9 cellular contexts compared by ENCODE assay signal in genomic region chr22:37483594-37484114, GRCh38. TPM values are rescaled to one million over a fixed set of nuclear protein-coding genes. Genes with fewer than 3 reads are reported as not detected.
DNase-seq lines count a peak whose midpoint lies in the region; ATAC-seq, FAIRE-seq and TF ChIP-seq lines count a peak whose summit lies in the region.
"Had no signal": no experiment of that assay in that cellular context is flagged by ENCODE, and none has a peak within 500 bp of the region (broad histone marks: within the 10 kb centered on the region; RNA-seq: fewer than 3 reads in every experiment).

No MANE protein-coding gene starts in this region.

- H3K9me2 ChIP-seq in OCI-LY7 (ENCODE audit: insufficient read depth, low read length), result no peaks in the 10 kb centered on the region
- no peaks in the 10 kb centered on the region for H3K9me2 ChIP-seq in PC-9 (ENCODE audit: insufficient read depth)

- BruUV-seq in OCI-LY7 (replicated peaks; lab: Mats Ljungman, UMichigan) (no TSS peak), endothelial cell of umbilical vein (replicated peaks; lab: Mats Ljungman, UMichigan) (no TSS peak), PC-9 (replicated peaks; lab: Mats Ljungman, UMichigan) (no TSS peak)

- H3K4me2 ChIP-seq in OCI-LY7 (ENCODE audit: low read length) (peak overlapping the region; percentile 77), endothelial cell of umbilical vein (ENCODE audit: insufficient read depth, low read length) (peak overlapping the region; percentile 48), PC-9 (no peak overlapping the region)

- POLR2A ChIA-PET in OCI-LY7 (lab: Charles Lee) (no interaction called here), endothelial cell of umbilical vein (lab: Charles Lee) (interaction anchor here (0.7 kb wide), 1 partner anchor 29 kb away, joined by 3 read pairs; no protein-coding TSS in a partner anchor), PC-9 (lab: Charles Lee; ENCODE audit: unreplicated experiment) (no interaction called here)

- H3K9ac ChIP-seq in endothelial cell of umbilical vein (replicated peaks; ENCODE audit: extremely low read depth, insufficient read depth, low read length), result peak overlapping the region; percentile 44

- TF ChIP-seq CTCF in OCI-LY7 (conservative IDR thresholded peaks at IDR 0.05; ENCODE audit: low read length) (no peak), endothelial cell of umbilical vein (IDR thresholded peaks at IDR 0.05; ENCODE audit: extremely low read depth in 1 of 2, insufficient read depth in 1 of 2, low read depth in 1 of 2, low read length in 2 of 2) (no peak), gastrocnemius medialis (IDR thresholded peaks at IDR 0.05 in 4 of 5, conservative IDR thresholded peaks at IDR 0.05 in 1 of 5) (no peak), PC-9 (conservative IDR thresholded peaks at IDR 0.05) (no peak)

- peaks cover 17% of the 10 kb centered on the region; the same call in 1 of the 2 replicates for H3F3A ChIP-seq in PC-9 (ENCODE audit: insufficient read depth, low read depth)

- DNase-seq in DMS 273 (lab: John Stamatoyannopoulos, UW; ENCODE audit: unreplicated experiment) (peak; percentile 44), DMS 273 treated with DMSO at 0.1 percent for 48 hours (lab: John Stamatoyannopoulos, UW) (no peak), OCI-LY7 (ENCODE audit: low spot score) (no peak), endothelial cell of umbilical vein (ENCODE audit: low read depth, low spot score) (peak; percentile 71), gastrocnemius medialis (no peak), PC-9 (no peak), GM12892 (ENCODE audit: insufficient read length) (no peak), ecto neural progenitor cell (ENCODE audit: low spot score) (no peak)

- H2AFZ ChIP-seq in OCI-LY7 (ENCODE audit: low read length) (no peak overlapping the region), endothelial cell of umbilical vein (ENCODE audit: low read depth, low read length) (no peak overlapping the region), PC-9 (no peak overlapping the region)

- H3K9me3 ChIP-seq in OCI-LY7 (ENCODE audit: low read length), result no peaks in the 10 kb centered on the region
- no peaks in the 10 kb centered on the region for H3K9me3 ChIP-seq in endothelial cell of umbilical vein (replicated peaks; ENCODE audit: control insufficient read depth, insufficient read depth, low read length)
- H3K9me3 ChIP-seq in gastrocnemius medialis, result no peaks in the 10 kb centered on the region
- no peaks in the 10 kb centered on the region for H3K9me3 ChIP-seq in PC-9 (ENCODE audit: insufficient read depth, low read depth)

- H3K27me3 ChIP-seq in endothelial cell of umbilical vein (ENCODE audit: control insufficient read depth in 2 of 2, insufficient read depth in 2 of 2, low read length in 2 of 2), result no peaks in the 10 kb centered on the region
- H3K27me3 ChIP-seq in gastrocnemius medialis, result peaks cover 0 to 8% (median 3%) of the 10 kb centered on the region in 3 donors
- H3K27me3 ChIP-seq in PC-9 (ENCODE audit: insufficient read depth, low read depth), result no peaks in the 10 kb centered on the region

- in situ Hi-C loops in gastrocnemius medialis (cut with MboI; ENCODE audit: low sequenced_read_pairs in 4 of 4), result no loop called here

- TF ChIP-seq POLR2A in endothelial cell of umbilical vein (IDR thresholded peaks at IDR 0.05; ENCODE audit: low read depth, low read length) (no peak), gastrocnemius medialis (IDR thresholded peaks at IDR 0.05) (no peak), GM12892 (IDR thresholded peaks at IDR 0.05; ENCODE audit: low read depth, low read length) (no peak)

- peak overlapping the region; percentile 91 for H3K27ac ChIP-seq in OCI-LY7 (ENCODE audit: low read depth, low read length, poor library complexity, severe bottlenecking)
- H3K27ac ChIP-seq in endothelial cell of umbilical vein (ENCODE audit: insufficient read depth, low read depth, low read length), result peak overlapping the region; percentile 83
- peak overlapping the region; percentile 38 to 74 (median 67) for H3K27ac ChIP-seq in gastrocnemius medialis
- H3K27ac ChIP-seq in PC-9, result no peak overlapping the region
- H3K27ac ChIP-seq: 22Rv1 had no signal

- dilution Hi-C loops in endothelial cell of umbilical vein (cut with MboI; ENCODE audit: extremely low pct_ligation_motif_present, low sequenced_read_pairs), result no loop called here

- H4K20me1 ChIP-seq in OCI-LY7 (ENCODE audit: insufficient read depth, low read length), result 0 out of 2 replicates have a peak, but pooled peaks cover 5% of the 10 kb centered on the region
- H4K20me1 ChIP-seq in endothelial cell of umbilical vein (replicated peaks; ENCODE audit: control insufficient read depth, extremely low read depth, insufficient read depth, low read length), result no peaks in the 10 kb centered on the region
- H4K20me1 ChIP-seq in PC-9 (ENCODE audit: insufficient read depth), result no peaks in the 10 kb centered on the region

- intact Hi-C loops in OCI-LY7 (cut with micrococcal nuclease; ENCODE audit: unreplicated experiment), result no loop called here
- intact Hi-C loops in endothelial cell of umbilical vein (cut with micrococcal nuclease), result loop anchor here (2.0 kb wide), 2 partner anchors 35 to 77 kb away; partner anchors contain the start of genes CARD10 and CDC42EP1
- intact Hi-C loops in gastrocnemius medialis (cut with DNase I; ENCODE audit: low total_unique reads), result no loop called here
- intact Hi-C loops in PC-9 (cut with micrococcal nuclease; ENCODE audit: unreplicated experiment), result no loop called here

- peaks cover 67% of the 10 kb centered on the region for H3K4me1 ChIP-seq in OCI-LY7 (ENCODE audit: insufficient read depth, low read length, poor library complexity, severe bottlenecking)
- H3K4me1 ChIP-seq in endothelial cell of umbilical vein (ENCODE audit: control insufficient read depth, extremely low read depth, insufficient read depth, low read length), result peaks cover 34% of the 10 kb centered on the region
- peaks cover 5 to 16% of the 10 kb centered on the region in 2 donors for H3K4me1 ChIP-seq in gastrocnemius medialis
- H3K4me1 ChIP-seq in PC-9 (replicated peaks; ENCODE audit: insufficient read depth), result no peaks in the 10 kb centered on the region

- peaks cover 60% of the 10 kb centered on the region for H3K36me3 ChIP-seq in OCI-LY7 (ENCODE audit: insufficient read depth, low read length)
- peaks cover 0 to 15% of the 10 kb centered on the region in 2 experiments for H3K36me3 ChIP-seq in endothelial cell of umbilical vein (ENCODE audit: control insufficient read depth in 2 of 2, extremely low read depth in 1 of 2, insufficient read depth in 2 of 2, low read length in 2 of 2)
- H3K36me3 ChIP-seq in gastrocnemius medialis, result no peaks in the 10 kb centered on the region
- no peaks in the 10 kb centered on the region for H3K36me3 ChIP-seq in PC-9 (ENCODE audit: low read depth)

- peaks cover 67% of the 10 kb centered on the region for H3K79me2 ChIP-seq in OCI-LY7 (ENCODE audit: insufficient read depth, low read depth, low read length)
- peaks cover 66% of the 10 kb centered on the region for H3K79me2 ChIP-seq in endothelial cell of umbilical vein (ENCODE audit: control insufficient read depth, insufficient read depth, low read length)
- H3K79me2 ChIP-seq in PC-9 (ENCODE audit: low read depth), result no peaks in the 10 kb centered on the region

- H3K9me1 ChIP-seq in endothelial cell of umbilical vein (replicated peaks; ENCODE audit: control insufficient read depth, extremely low read depth, insufficient read depth, low read length), result no peaks in the 10 kb centered on the region

- peak in 1 of 2 donors; percentile 16 for ATAC-seq in gastrocnemius medialis

- FAIRE-seq in endothelial cell of umbilical vein (lab: Jason Lieb, UNC) (peak; percentile 86), GM12892 (lab: Jason Lieb, UNC) (no peak)

- CTCF ChIA-PET in OCI-LY7 (lab: Charles Lee; ENCODE audit: unreplicated experiment), result interaction anchor here (0.6 to 0.8 kb wide), 2 partner anchors 9 to 86 kb away, joined by 3 to 4 read pairs; no protein-coding TSS in a partner anchor
- CTCF ChIA-PET in endothelial cell of umbilical vein (lab: Charles Lee), result interaction anchor here (0.9 to 3.6 kb wide), 5 partner anchors 9 to 78 kb away, joined by 3 to 18 read pairs (median 3); no protein-coding TSS in a partner anchor
- CTCF ChIA-PET in PC-9 (lab: Charles Lee), result no interaction called here

- H3K4me3 ChIP-seq in OCI-LY7 (ENCODE audit: low read depth, low read length, poor library complexity, severe bottlenecking) (peak overlapping the region; percentile 80), endothelial cell of umbilical vein (replicated peaks in 1 of 3; ENCODE audit: insufficient read depth in 1 of 3, low read depth in 1 of 3, low read length in 3 of 3) (peak overlapping the region; percentile 3 to 81 (median 61)), gastrocnemius medialis (peak overlapping the region; percentile 33 to 53 (median 42)), PC-9 (no peak overlapping the region)

RNA-seq across cellular contexts. Expression of gene MFNG, which starts 2.5 kb away (rescaled TPM):
- total RNA-seq in OCI-LY7 (2014; rRNA removed; shearing (Covaris generic)), result 174 and 225 TPM in 2 replicates
- 215 and 235 TPM in 2 replicates for total RNA-seq in OCI-LY7 (2022)
- total RNA-seq in endothelial cell of umbilical vein, result 188 and 197 TPM in 2 replicates
- 257 and 379 TPM in 2 replicates for polyA plus RNA-seq in endothelial cell of umbilical vein
- polyA plus RNA-seq in endothelial cell of umbilical vein (2011; cell fraction: cytosol; rRNA removed), result 194 and 222 TPM in 2 replicates
- polyA plus RNA-seq in endothelial cell of umbilical vein (2011; cell fraction: nucleus; rRNA removed), result 127 and 141 TPM in 2 replicates
- 125 and 143 TPM in 2 replicates for polyA plus RNA-seq in endothelial cell of umbilical vein (2012)
- polyA minus RNA-seq in endothelial cell of umbilical vein, result 112 and 155 TPM in 2 replicates
- not detected for polyA minus RNA-seq in endothelial cell of umbilical vein (2011; cell fraction: cytosol; rRNA and poly(A)+ RNA removed)
- polyA minus RNA-seq in endothelial cell of umbilical vein (2011; cell fraction: nucleus; rRNA and poly(A)+ RNA removed), result 35.3 and 50.5 TPM in 2 replicates
- total RNA-seq in gastrocnemius medialis, result 1 to 10 TPM; 2.4 to 7.0 (median 5.2) TPM
- 26.0 and 28.1 TPM in 2 replicates for total RNA-seq in PC-9 (2021)
- polyA plus RNA-seq in GM12892 (2012; ENCODE audit: missing spikeins), result 30.7 TPM

RNA-seq across cellular contexts. Expression of gene CARD10, which starts 35.6 kb away (rescaled TPM):
- total RNA-seq in OCI-LY7 (2014; rRNA removed; shearing (Covaris generic)), result 3.3 and 4.0 TPM in 2 replicates
- 2.8 and 3.1 TPM in 2 replicates for total RNA-seq in OCI-LY7 (2022)
- total RNA-seq in endothelial cell of umbilical vein, result 39.5 and 40.6 TPM in 2 replicates
- polyA plus RNA-seq in endothelial cell of umbilical vein, result 36.1 and 42.0 TPM in 2 replicates
- polyA plus RNA-seq in endothelial cell of umbilical vein (2011; cell fraction: cytosol; rRNA removed), result 21.1 and 28.5 TPM in 2 replicates
- 44.8 and 58.7 TPM in 2 replicates for polyA plus RNA-seq in endothelial cell of umbilical vein (2011; cell fraction: nucleus; rRNA removed)
- 19.0 and 22.9 TPM in 2 replicates for polyA plus RNA-seq in endothelial cell of umbilical vein (2012)
- polyA minus RNA-seq in endothelial cell of umbilical vein, result 23.6 and 26.9 TPM in 2 replicates
- 12.5 TPM for polyA minus RNA-seq in endothelial cell of umbilical vein (2011; cell fraction: cytosol; rRNA and poly(A)+ RNA removed)
- polyA minus RNA-seq in endothelial cell of umbilical vein (2011; cell fraction: nucleus; rRNA and poly(A)+ RNA removed), result 12.6 and 21.3 TPM in 2 replicates
- total RNA-seq in gastrocnemius medialis, result 1 to 10 TPM; 2.6 to 5.7 (median 4.4) TPM
- total RNA-seq in PC-9 (2021), result 63.9 and 76.7 TPM in 2 replicates
- not detected for polyA plus RNA-seq in GM12892 (2012; ENCODE audit: missing spikeins)

RNA-seq across cellular contexts. Expression of gene ELFN2, which starts 56.4 kb away (rescaled TPM):
- total RNA-seq in OCI-LY7 (2014; rRNA removed; shearing (Covaris generic)), result 0.63 and 0.82 TPM in 2 replicates
- total RNA-seq in OCI-LY7 (2022), result 0.83 and 1.8 TPM in 2 replicates
- total RNA-seq in endothelial cell of umbilical vein, result 1.3 and 1.4 TPM in 2 replicates
- 0.33 and 0.41 TPM in 2 replicates for polyA plus RNA-seq in endothelial cell of umbilical vein
- 0.23 and 0.34 TPM in 2 replicates for polyA plus RNA-seq in endothelial cell of umbilical vein (2011; cell fraction: cytosol; rRNA removed)
- 0.72 and 0.76 TPM in 2 replicates for polyA plus RNA-seq in endothelial cell of umbilical vein (2011; cell fraction: nucleus; rRNA removed)
- polyA plus RNA-seq in endothelial cell of umbilical vein (2012), result 4.9 and 5.1 TPM in 2 replicates
- 0.24 and 0.34 TPM in 2 replicates for polyA minus RNA-seq in endothelial cell of umbilical vein
- 0.20 TPM for polyA minus RNA-seq in endothelial cell of umbilical vein (2011; cell fraction: cytosol; rRNA and poly(A)+ RNA removed)
- 0.29 and 0.43 TPM in 2 replicates for polyA minus RNA-seq in endothelial cell of umbilical vein (2011; cell fraction: nucleus; rRNA and poly(A)+ RNA removed)
- under 1 TPM in 2 of 4 donors, not detected in 2; 0.02 to 0.03 TPM for total RNA-seq in gastrocnemius medialis
- 30.8 and 36.6 TPM in 2 replicates for total RNA-seq in PC-9 (2021)
- not detected for polyA plus RNA-seq in GM12892 (2012; ENCODE audit: missing spikeins)

Comparison
In these comparisons a context has a peak if more than half of its experiments do, and no peak if none do; other contexts are left out.
1. DNase-seq: peak in DMS 273 (single experiment) and endothelial cell of umbilical vein (single experiment); none in DMS 273 treated with DMSO at 0.1 percent for 48 hours (single experiment), OCI-LY7 (single experiment), gastrocnemius medialis (0 of 2), PC-9 (0 of 2), GM12892 (single experiment) and ecto neural progenitor cell (single experiment).
2. RNA of gene ELFN2, which starts 56.4 kb away (total RNA-seq): 30.8 to 36.6 TPM in PC-9; 0.63 to 1.8 TPM in OCI-LY7, 1.3 to 1.4 TPM in endothelial cell of umbilical vein and 0.02 to 0.03 TPM in gastrocnemius medialis; every median in the first group is over 10 times any median in the second.